2 cellular contexts compared by ENCODE assay signal in the genomic region with DNA sequence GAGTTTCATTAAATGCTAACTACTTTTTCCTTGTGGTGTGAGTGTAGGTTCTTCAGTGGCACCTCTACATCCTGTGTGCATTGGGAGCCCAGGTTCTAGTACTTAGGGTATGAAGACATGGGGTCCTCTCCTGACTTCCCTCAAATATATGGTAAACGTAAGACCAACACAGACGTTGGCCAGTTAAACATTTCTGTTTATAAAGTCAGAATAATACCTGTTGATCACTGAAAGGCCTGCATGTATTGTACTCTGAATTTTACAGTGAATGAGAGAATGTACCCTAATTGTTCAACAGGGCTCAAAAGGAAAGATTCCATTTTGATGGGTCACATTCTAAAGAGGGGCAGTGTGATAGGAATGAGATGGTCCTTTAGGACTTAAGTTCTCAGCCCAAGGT.
A peak's percentile ranks its signal among the peaks of the same experiment; 100 is the strongest.
TF ChIP-seq lines count a peak whose summit lies in the region.

No MANE protein-coding gene starts in this region.

TF ChIP-seq in HepG2, 621 proteins besides CTCF, POLR2A, EP300 and RAD21:
- 0 out of 2 replicates have a peak, but pooled peaks have one; percentile 17 for TF ChIP-seq POLR2AphosphoS5 (IDR thresholded peaks at IDR 0.05; ENCODE audit: low read depth, low read length)
- 0 out of 2 replicates have a peak, but pooled peaks have one; percentile 29 for TF ChIP-seq RBFOX2 (IDR thresholded peaks at IDR 0.05; ENCODE audit: low read depth, low read length)
- no peak for TF ChIP-seq ZNF225 (CRISPR knock-in tag; IDR thresholded peaks at IDR 0.05)
- TF ChIP-seq, protein P1, sequence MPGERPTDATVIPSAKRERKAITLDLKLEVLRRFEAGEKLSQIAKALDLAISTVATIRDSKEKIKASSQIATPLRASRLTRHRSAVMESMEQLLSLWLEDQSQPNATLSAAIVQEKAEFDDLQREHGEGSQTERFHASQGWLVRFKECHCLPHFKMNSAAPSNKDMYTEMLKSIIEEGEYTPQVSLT (CRISPR knock-in tag; IDR thresholded peaks at IDR 0.05; ENCODE audit: borderline replicate concordance, low read depth): no peak
- TF ChIP-seq HOXA3 (CRISPR knock-in tag; IDR thresholded peaks at IDR 0.05): no peak
- TF ChIP-seq, protein P2, sequence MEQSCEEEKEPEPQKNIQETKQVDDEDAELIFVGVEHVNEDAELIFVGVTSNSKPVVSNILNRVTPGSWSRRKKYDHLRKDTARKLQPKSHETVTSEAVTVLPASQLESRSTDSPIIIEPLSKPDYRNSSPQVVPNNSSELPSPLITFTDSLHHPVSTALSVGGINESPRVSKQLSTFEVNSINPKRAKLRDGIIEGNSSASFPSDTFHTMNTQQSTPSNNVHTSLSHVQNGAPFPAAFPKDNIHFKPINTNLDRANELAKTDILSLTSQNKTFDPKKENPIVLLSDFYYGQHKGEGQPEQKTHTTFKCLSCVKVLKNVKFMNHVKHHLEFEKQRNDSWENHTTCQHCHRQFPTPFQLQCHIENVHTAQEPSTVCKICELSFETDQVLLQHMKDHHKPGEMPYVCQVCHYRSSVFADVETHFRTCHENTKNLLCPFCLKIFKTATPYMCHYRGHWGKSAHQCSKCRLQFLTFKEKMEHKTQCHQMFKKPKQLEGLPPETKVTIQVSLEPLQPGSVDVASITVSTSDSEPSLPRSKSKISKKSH (CRISPR knock-in tag; IDR thresholded peaks at IDR 0.05; ENCODE audit: borderline replicate concordance): no peak

TF ChIP-seq in GM12878, 131 proteins besides CTCF, POLR2A, EP300 and RAD21:
- TF ChIP-seq CEBPB (IDR thresholded peaks at IDR 0.05; ENCODE audit: borderline replicate concordance in 1 of 2, low read depth in 2 of 2, low read length in 2 of 2) (no peak), TAF1 (IDR thresholded peaks at IDR 0.05; ENCODE audit: borderline replicate concordance, low read depth, low read length) (no peak), POLR2AphosphoS5 (IDR thresholded peaks at IDR 0.05; ENCODE audit: low read length) (no peak), SIX5 (IDR thresholded peaks at IDR 0.05; ENCODE audit: low read depth, low read length, severe bottlenecking) (no peak), JUNB (IDR thresholded peaks at IDR 0.05) (no peak), ZBED1 (IDR thresholded peaks at IDR 0.05; ENCODE audit: borderline replicate concordance) (no peak), SMAD5 (IDR thresholded peaks at IDR 0.05; ENCODE audit: low read depth) (no peak)
